Comparison of ENCODE assay signal across 20 cellular contexts in genomic region chr5:169910393-169910792, GRCh38.
DNase-seq lines count a peak whose midpoint lies in the region; ATAC-seq and TF ChIP-seq lines count a peak whose summit lies in the region.
"Had no signal": no experiment of that assay in that cellular context is flagged by ENCODE, and none has a peak within 500 bp of the region (broad histone marks: within the 10 kb centered on the region; RNA-seq: fewer than 3 reads in every experiment).

No MANE protein-coding gene starts in this region.

- no TSS peak for BruUV-seq in PC-3 (replicated peaks; lab: Mats Ljungman, UMichigan)

- no peak overlapping the region for H2AFZ ChIP-seq in PC-3 (ENCODE audit: low read length)
- H2AFZ ChIP-seq: GM23338 had no signal

- H3K4me2 ChIP-seq in PC-3 (ENCODE audit: low read length): no peak overlapping the region
- H3K4me2 ChIP-seq: BLaER1, GM23338 had no signal

- H3K4me1 Mint-ChIP-seq in neural crest cell: peaks cover 20% of the 10 kb centered on the region

- no peaks in the 10 kb centered on the region for H3K9me2 ChIP-seq in PC-3 (replicated peaks; ENCODE audit: low read length)

- POLR2A ChIA-PET in PC-3 (lab: Charles Lee; ENCODE audit: unreplicated experiment): no interaction called here

- H3K9me3 Mint-ChIP-seq in neural crest cell: no peaks in the 10 kb centered on the region
- H3K9me3 Mint-ChIP-seq: CD4-positive, CD25-positive, alpha-beta regulatory T cell; GM23338; H9; HFFc6 had no signal

- no peaks in the 10 kb centered on the region for H3K79me2 ChIP-seq in PC-3 (ENCODE audit: low read length)

- no peaks in the 10 kb centered on the region for H3K4me1 ChIP-seq in PC-3 (ENCODE audit: insufficient read depth, low read length)
- no peaks in the 10 kb centered on the region for H3K4me1 ChIP-seq in foreskin keratinocyte
- H3K4me1 ChIP-seq in left lung: no peaks in the 10 kb centered on the region
- H3K4me1 ChIP-seq: BLaER1 had no signal

- H3F3A ChIP-seq in PC-3 (ENCODE audit: low read length, unreplicated experiment): no peaks in the 10 kb centered on the region

- CTCF ChIA-PET in PC-3 (lab: Charles Lee): no interaction called here

- H3K27me3 ChIP-seq in PC-3 (ENCODE audit: low read length): no peaks in the 10 kb centered on the region
- no peaks in the 10 kb centered on the region for H3K27me3 ChIP-seq in foreskin keratinocyte
- no peaks in the 10 kb centered on the region for H3K27me3 ChIP-seq in left lung
- H3K27me3 ChIP-seq: BLaER1 had no signal

- no peak overlapping the region for H3K4me3 Mint-ChIP-seq in neural crest cell
- H3K4me3 Mint-ChIP-seq: CD4-positive, CD25-positive, alpha-beta regulatory T cell; GM23338; H9; HFFc6 had no signal

- H3K36me3 ChIP-seq in PC-3 (ENCODE audit: low read depth, low read length) (no peaks in the 10 kb centered on the region), left lung (no peaks in the 10 kb centered on the region)
- H3K36me3 ChIP-seq: BLaER1 had no signal

- DNase-seq in G401 (ENCODE audit: low spot score) (peak; percentile 81), PC-3 (peak; percentile 12), foreskin keratinocyte (no peak), neural crest cell (ENCODE audit: low read depth, low spot score) (no peak), left lung (no peak), NCI-H446 treated with DMSO at 0.1 percent for 48 hours (lab: John Stamatoyannopoulos, UW) (no peak), HT-29 (ENCODE audit: low spot score) (no peak)
- DNase-seq: CD4-positive, CD25-positive, alpha-beta regulatory T cell; H9; HFFc6; KBM-7; NCI-H1105 treated with DMSO at 0.1 percent for 48 hours; NCI-H146; NCI-H1930; NCI-H345; NCI-H774; SHP77 treated with DMSO at 0.1 percent for 48 hours had no signal

- intact Hi-C loops in PC-3 (cut with micrococcal nuclease): loop anchor here (5.0 to 10.0 kb wide), 2 partner anchors 164 to 208 kb away; no protein-coding TSS in a partner anchor
- intact Hi-C loops in left lung (cut with DNase I): no loop called here

- H3K36me3 Mint-ChIP-seq in neural crest cell (ENCODE audit: low read depth): no peaks in the 10 kb centered on the region

- no peaks in the 10 kb centered on the region for H3K27me3 Mint-ChIP-seq in neural crest cell (ENCODE audit: low read depth)
- H3K27me3 Mint-ChIP-seq: CD4-positive, CD25-positive, alpha-beta regulatory T cell had no signal

- ATAC-seq in PC-3 (no peak), foreskin keratinocyte (peak; percentile 61), left lung (no peak)
- ATAC-seq: GM23338, Panc1 had no signal

- H3K9me3 ChIP-seq in PC-3 (ENCODE audit: low read length) (no peaks in the 10 kb centered on the region), left lung (no peaks in the 10 kb centered on the region)
- H3K9me3 ChIP-seq: BLaER1 had no signal

- peak overlapping the region; percentile 54 for H3K27ac Mint-ChIP-seq in neural crest cell (ENCODE audit: unreplicated experiment)
- H3K27ac Mint-ChIP-seq: GM23338, H9 had no signal

- no peaks in the 10 kb centered on the region for H4K20me1 ChIP-seq in PC-3 (ENCODE audit: low read length)

- no peak overlapping the region for H3K4me3 ChIP-seq in PC-3 (ENCODE audit: low read length)
- H3K4me3 ChIP-seq in left lung: no peak overlapping the region
- H3K4me3 ChIP-seq: BLaER1, GM23338 had no signal

- H3K27ac ChIP-seq in PC-3 (ENCODE audit: low read length) (no peak overlapping the region), foreskin keratinocyte (no peak overlapping the region), left lung (no peak overlapping the region)
- H3K27ac ChIP-seq: BLaER1 had no signal

- in situ Hi-C loops in G401 (cut with HindIII; ENCODE audit: low sequenced_read_pairs): no loop called here

- no peak for TF ChIP-seq CTCF in PC-3 (conservative IDR thresholded peaks at IDR 0.05; ENCODE audit: low read depth, low read length)
- TF ChIP-seq CTCF in foreskin keratinocyte (conservative IDR thresholded peaks at IDR 0.05): no peak
- TF ChIP-seq CTCF in neural crest cell (conservative IDR thresholded peaks at IDR 0.05): no peak
- TF ChIP-seq CTCF in left lung (IDR thresholded peaks at IDR 0.05): no peak

- no peak overlapping the region for H3K9ac ChIP-seq in PC-3 (ENCODE audit: low read length)
- H3K9ac ChIP-seq: BLaER1 had no signal

Comparison
In these comparisons a context has a peak if more than half of its experiments do, and no peak if none do; other contexts are left out.
1. DNase-seq: peak in G401 (single experiment) and PC-3 (single experiment); none in foreskin keratinocyte (0 of 2), neural crest cell (single experiment), left lung (0 of 2), NCI-H446 treated with DMSO at 0.1 percent for 48 hours (single experiment) and HT-29 (single experiment).